8 cellular contexts compared by ENCODE assay signal in the genomic region with DNA sequence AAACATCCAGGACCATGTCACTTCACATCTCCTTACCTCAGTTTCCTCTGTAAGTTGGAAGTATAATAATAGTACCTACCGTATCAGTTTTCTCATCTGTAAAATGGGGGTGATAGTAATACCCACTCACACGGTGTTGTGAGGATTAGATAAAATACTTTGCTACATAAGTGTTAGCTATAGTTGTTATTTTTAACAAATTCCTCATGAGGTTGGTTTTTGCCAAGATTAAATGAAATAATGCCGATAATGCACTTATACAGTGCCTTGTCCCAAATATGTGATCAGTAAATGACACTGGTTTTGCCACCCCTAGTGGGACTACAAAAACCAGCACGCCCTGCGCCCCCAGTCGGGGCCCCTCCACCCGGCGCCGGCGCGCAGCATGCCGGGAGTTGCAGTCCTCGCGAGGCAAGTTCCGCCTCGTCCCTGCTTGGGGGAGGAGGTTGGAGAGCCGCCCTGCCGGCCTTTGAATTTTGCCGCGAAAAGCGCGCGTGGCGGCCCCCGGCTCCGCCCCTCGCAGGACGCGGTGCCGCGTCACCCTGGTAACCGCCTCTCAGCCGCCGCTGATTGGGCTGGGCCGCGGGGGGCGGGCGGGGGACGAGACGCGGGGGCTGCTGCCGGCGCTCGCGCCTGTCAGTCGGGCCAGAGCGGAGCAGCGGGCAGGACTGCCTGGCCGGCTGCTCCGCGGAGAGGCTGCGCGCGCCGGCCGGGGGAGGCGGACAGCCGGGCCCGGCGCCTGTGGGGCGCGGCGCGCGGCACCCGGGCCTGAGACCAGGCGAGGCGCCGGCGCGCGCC. TPM values are rescaled to one million over a fixed set of nuclear protein-coding genes. Genes with fewer than 3 reads are reported as not detected.
DNase-seq lines count a peak whose midpoint lies in the region; ATAC-seq and TF ChIP-seq lines count a peak whose summit lies in the region.

A gene (plus strand): TSS at position 639 of the 798 bp plus-strand sequence. CDS start 30,322 bp downstream, outside the sequence.

- H3K27ac Mint-ChIP-seq in activated T-cell treated with anti-CD3 and anti-CD28 coated beads, Interleukin-2, amount 50 U/mL, for 72 hours, result no peak within 1 kb of the TSS

- POLR2A ChIA-PET in Panc1 (lab: Charles Lee), result no interaction called here

- ATAC-seq in GM21737 (IDR thresholded peaks at IDR 0.05; ENCODE audit: unreplicated experiment) (peak; percentile 85), Panc1 (peak; percentile 89)
- ATAC-seq in activated T-cell treated with anti-CD3 and anti-CD28 coated beads, Interleukin-2, amount 50 U/mL, for 72 hours (replicated peaks in 1 of 2), result peak; percentile 93 to 94

- H3K4me3 Mint-ChIP-seq in activated T-cell treated with anti-CD3 and anti-CD28 coated beads, Interleukin-2, amount 50 U/mL, for 72 hours, result peak within 1 kb of the TSS; percentile 76

- no peak for TF ChIP-seq EP300 in esophagus muscularis mucosa (IDR thresholded peaks at IDR 0.05)

- H3K4me3 ChIP-seq in Panc1 (ENCODE audit: low read depth in 2 of 2, low read length in 2 of 2) (peak within 1 kb of the TSS; percentile 52 to 56), esophagus muscularis mucosa (peak within 1 kb of the TSS; percentile 59 to 84 (median 74)), muscle layer of duodenum (ENCODE audit: low read depth in 1 of 2, low read length in 2 of 2) (peak within 1 kb of the TSS; percentile 37 to 80)

- H3K4me1 Mint-ChIP-seq in activated T-cell treated with anti-CD3 and anti-CD28 coated beads, Interleukin-2, amount 50 U/mL, for 72 hours (ENCODE audit: low read depth), result no peaks in the 10 kb centered on the region

- peak; percentile 83 for DNase-seq in DMS79 (lab: John Stamatoyannopoulos, UW)
- DNase-seq in KG1 (lab: John Stamatoyannopoulos, UW), result peak; percentile 90
- DNase-seq in Panc1 (ENCODE audit: low read depth, low spot score), result peak; percentile 58
- peak; percentile 96 to 97 for DNase-seq in activated T-cell treated with anti-CD3 and anti-CD28 coated beads, Interleukin-2, amount 50 U/mL, for 72 hours
- peak; percentile 98 for DNase-seq in esophagus muscularis mucosa (ENCODE audit: extremely low spot score)
- peak; percentile 90 for DNase-seq in stimulated activated CD8-positive, alpha-beta memory T cell treated with anti-CD3 and anti-CD28 coated beads, Interleukin-7, amount 100 ng/mL, for 24 hours (ENCODE audit: low read depth)

- intact Hi-C loops in Panc1 (cut with micrococcal nuclease; ENCODE audit: unreplicated experiment) (loop anchor here (10.0 kb wide), 2 partner anchors 89 to 119 kb away; no protein-coding TSS in a partner anchor), esophagus muscularis mucosa (cut with DNase I) (loop anchor here (5.0 kb wide), 2 partner anchors 64 to 116 kb away; no protein-coding TSS in a partner anchor)

- H3K27ac ChIP-seq in Panc1 (ENCODE audit: low read length) (no peak within 1 kb of the TSS), esophagus muscularis mucosa (replicated peaks in 1 of 4) (peak within 1 kb of the TSS; percentile 54 to 82 (median 75)), muscle layer of duodenum (ENCODE audit: low read length) (no peak within 1 kb of the TSS)

- no peaks in the 10 kb centered on the region for H3K9me3 Mint-ChIP-seq in activated T-cell treated with anti-CD3 and anti-CD28 coated beads, Interleukin-2, amount 50 U/mL, for 72 hours

- peaks cover 34% of the 10 kb centered on the region for H3K27me3 Mint-ChIP-seq in activated T-cell treated with anti-CD3 and anti-CD28 coated beads, Interleukin-2, amount 50 U/mL, for 72 hours (ENCODE audit: low read depth)

- peaks cover 36% of the 10 kb centered on the region for H3K4me1 ChIP-seq in Panc1 (ENCODE audit: control insufficient read depth, insufficient read depth, low read length)
- peaks cover 34 to 58% (median 50%) of the 10 kb centered on the region in 4 donors for H3K4me1 ChIP-seq in esophagus muscularis mucosa
- peaks cover 7 to 30% of the 10 kb centered on the region in 2 donors for H3K4me1 ChIP-seq in muscle layer of duodenum (ENCODE audit: control insufficient read depth in 1 of 2, insufficient read depth in 2 of 2, low read length in 2 of 2)

- H3K27me3 ChIP-seq in Panc1 (ENCODE audit: control insufficient read depth, insufficient read depth, low read length) (no peaks in the 10 kb centered on the region), esophagus muscularis mucosa (peaks cover 3 to 67% (median 13%) of the 10 kb centered on the region in 4 donors), muscle layer of duodenum (ENCODE audit: low read depth, low read length) (peaks cover 15% of the 10 kb centered on the region)

- TF ChIP-seq POLR2A in esophagus muscularis mucosa (IDR thresholded peaks at IDR 0.05; ENCODE audit: low read depth), result no peak

- H3K36me3 ChIP-seq in Panc1 (ENCODE audit: control insufficient read depth, insufficient read depth, low read length) (no peaks in the 10 kb centered on the region), esophagus muscularis mucosa (no peaks in the 10 kb centered on the region), muscle layer of duodenum (ENCODE audit: control insufficient read depth in 1 of 2, insufficient read depth in 2 of 2, low read length in 2 of 2) (no peaks in the 10 kb centered on the region)

- TF ChIP-seq CTCF in Panc1 (IDR thresholded peaks at IDR 0.05) (no peak), esophagus muscularis mucosa (IDR thresholded peaks at IDR 0.05) (peak; percentile 29 to 42 (median 29))

- no peaks in the 10 kb centered on the region for H3K36me3 Mint-ChIP-seq in activated T-cell treated with anti-CD3 and anti-CD28 coated beads, Interleukin-2, amount 50 U/mL, for 72 hours (ENCODE audit: insufficient read depth in 2 of 2)

- H3K9me3 ChIP-seq in Panc1 (ENCODE audit: control insufficient read depth, insufficient read depth, low read depth, low read length) (no peaks in the 10 kb centered on the region), esophagus muscularis mucosa (no peaks in the 10 kb centered on the region), muscle layer of duodenum (ENCODE audit: control insufficient read depth in 1 of 2, low read length in 2 of 2) (no peaks in the 10 kb centered on the region)

- no TSS peak for BruUV-seq in Panc1 (replicated peaks; lab: Mats Ljungman, UMichigan)

- in situ Hi-C loops in Panc1 (cut with HindIII; ENCODE audit: low pct_unique_long_range_greater_than_20kb, low sequenced_read_pairs), result no loop called here

- CTCF ChIA-PET in Panc1 (lab: Charles Lee), result no interaction called here

- WGBS in esophagus muscularis mucosa, result 5% methylated on average over 22 of the region's 72 CpGs

RNA-seq across cellular contexts. Expression of the gene that starts here (rescaled TPM):
- 12.8 TPM for total RNA-seq in Panc1 (2021; ENCODE audit: unreplicated experiment)
- polyA plus RNA-seq in Panc1 (2012; ENCODE audit: insufficient read length), result 12.2 TPM
- under 1 TPM; 0.53 to 0.55 TPM for total RNA-seq in activated T-cell treated with anti-CD3 and anti-CD28 coated beads, Interleukin-2, amount 50 U/mL, for 72 hours
- total RNA-seq in esophagus muscularis mucosa, result 1 to 10 TPM in 3 of 4 donors, under 1 TPM in 1; 0.42 to 3.8 (median 3.2) TPM

Comparison
In these comparisons a context has a peak if more than half of its experiments do, and no peak if none do; other contexts are left out.
1. Peak in DNase-seq and ATAC-seq in activated T-cell treated with anti-CD3 and anti-CD28 coated beads, Interleukin-2, amount 50 U/mL, for 72 hours; RNA of the gene not detected or under 1 TPM.
2. H3K27ac ChIP-seq: peak in esophagus muscularis mucosa (4 of 4); none in Panc1 (single experiment) and muscle layer of duodenum (single experiment).
3. Peak in every context shown above with its lines, with median percentiles within 50 percentile points of each other: DNase-seq, ATAC-seq and H3K4me3 ChIP-seq.